Comparison of ENCODE assay signal across 1 cellular context in the genomic region with DNA sequence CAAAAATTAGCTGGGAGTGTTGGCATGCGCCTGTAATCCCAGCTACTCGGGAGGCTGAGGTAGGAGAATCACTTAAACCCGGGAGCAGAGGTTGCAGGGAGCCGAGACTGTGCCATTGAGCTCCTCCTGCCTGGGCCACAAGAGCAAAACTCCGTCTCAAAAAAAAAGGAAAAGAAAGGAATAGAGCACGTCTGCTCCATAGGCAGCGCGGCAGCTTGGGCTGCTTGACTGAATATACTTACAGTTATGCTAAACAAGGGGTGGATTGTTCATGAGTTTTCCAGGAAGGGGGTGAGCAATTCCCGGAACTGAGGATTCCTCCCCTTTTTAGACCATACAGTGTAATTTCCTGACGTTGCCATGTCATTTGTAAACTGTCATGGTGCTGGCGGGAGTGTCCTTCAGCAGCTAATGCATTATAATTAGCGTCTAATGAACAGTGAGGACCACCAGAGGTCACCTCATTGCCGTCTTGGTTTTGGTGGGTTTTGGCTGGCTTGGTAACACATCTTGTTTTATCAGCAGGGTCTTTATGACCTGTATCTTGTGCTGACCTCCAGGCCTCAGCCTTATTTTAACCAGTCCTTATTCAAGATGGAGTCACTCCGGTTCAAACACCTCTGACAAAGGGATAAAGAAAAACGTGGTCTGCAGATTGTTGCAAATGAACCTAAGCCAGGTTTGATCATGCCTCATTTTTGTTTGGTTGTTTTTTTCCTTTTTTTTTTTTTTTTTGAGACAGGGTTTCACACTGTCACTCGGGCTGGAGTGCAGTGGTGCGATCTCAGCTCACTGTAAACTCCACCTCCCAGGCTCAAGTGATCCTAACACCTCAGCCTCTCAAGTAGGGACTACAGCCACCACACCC.
TF ChIP-seq lines count a peak whose summit lies in the region.

No MANE protein-coding gene starts in this region.

TF ChIP-seq in K562, 482 proteins besides CTCF, POLR2A, EP300 and RAD21 (continued from another document and continues in another):
- no peak for TF ChIP-seq ZNF609 (CRISPR knock-in tag; IDR thresholded peaks at IDR 0.05; ENCODE audit: borderline replicate concordance)
- peak; percentile 67; the same call in 1 of the 2 replicates for TF ChIP-seq DPF2 (IDR thresholded peaks at IDR 0.05)
- peak; percentile 99 for TF ChIP-seq NR4A1 (CRISPR knock-in tag; IDR thresholded peaks at IDR 0.05)
- TF ChIP-seq NR4A1 (tag; IDR thresholded peaks at IDR 0.05): peak; percentile 100
- TF ChIP-seq THAP7 (CRISPR knock-in tag; IDR thresholded peaks at IDR 0.05): peak; percentile 93
- TF ChIP-seq ZNF316 (IDR thresholded peaks at IDR 0.05): peak; percentile 44
- TF ChIP-seq NEUROD1 (IDR thresholded peaks at IDR 0.05; ENCODE audit: borderline replicate concordance, low read depth, low read length, partially characterized antibody): peak; percentile 33
- TF ChIP-seq ZNF224 (CRISPR knock-in tag; IDR thresholded peaks at IDR 0.05): no peak
- peak; percentile 100 for TF ChIP-seq PTTG1 (tag; IDR thresholded peaks at IDR 0.05; ENCODE audit: low read depth)
- no peak for TF ChIP-seq ZNF232 (CRISPR knock-in tag; IDR thresholded peaks at IDR 0.05)
- no peak for TF ChIP-seq ZZZ3 (IDR thresholded peaks at IDR 0.05)
- TF ChIP-seq TSHZ1 (CRISPR knock-in tag; IDR thresholded peaks at IDR 0.05): peak; percentile 99
- peak; percentile 99 for TF ChIP-seq BCL6 (CRISPR knock-in tag; IDR thresholded peaks at IDR 0.05)
- peak; percentile 70 for TF ChIP-seq KDM5B (IDR thresholded peaks at IDR 0.05; ENCODE audit: insufficient replicate concordance, low read depth, low read length)
- TF ChIP-seq AFF4 (CRISPR knock-in tag; IDR thresholded peaks at IDR 0.05): peak; percentile 46; the same call in 1 of the 2 replicates
- TF ChIP-seq, protein P1, sequence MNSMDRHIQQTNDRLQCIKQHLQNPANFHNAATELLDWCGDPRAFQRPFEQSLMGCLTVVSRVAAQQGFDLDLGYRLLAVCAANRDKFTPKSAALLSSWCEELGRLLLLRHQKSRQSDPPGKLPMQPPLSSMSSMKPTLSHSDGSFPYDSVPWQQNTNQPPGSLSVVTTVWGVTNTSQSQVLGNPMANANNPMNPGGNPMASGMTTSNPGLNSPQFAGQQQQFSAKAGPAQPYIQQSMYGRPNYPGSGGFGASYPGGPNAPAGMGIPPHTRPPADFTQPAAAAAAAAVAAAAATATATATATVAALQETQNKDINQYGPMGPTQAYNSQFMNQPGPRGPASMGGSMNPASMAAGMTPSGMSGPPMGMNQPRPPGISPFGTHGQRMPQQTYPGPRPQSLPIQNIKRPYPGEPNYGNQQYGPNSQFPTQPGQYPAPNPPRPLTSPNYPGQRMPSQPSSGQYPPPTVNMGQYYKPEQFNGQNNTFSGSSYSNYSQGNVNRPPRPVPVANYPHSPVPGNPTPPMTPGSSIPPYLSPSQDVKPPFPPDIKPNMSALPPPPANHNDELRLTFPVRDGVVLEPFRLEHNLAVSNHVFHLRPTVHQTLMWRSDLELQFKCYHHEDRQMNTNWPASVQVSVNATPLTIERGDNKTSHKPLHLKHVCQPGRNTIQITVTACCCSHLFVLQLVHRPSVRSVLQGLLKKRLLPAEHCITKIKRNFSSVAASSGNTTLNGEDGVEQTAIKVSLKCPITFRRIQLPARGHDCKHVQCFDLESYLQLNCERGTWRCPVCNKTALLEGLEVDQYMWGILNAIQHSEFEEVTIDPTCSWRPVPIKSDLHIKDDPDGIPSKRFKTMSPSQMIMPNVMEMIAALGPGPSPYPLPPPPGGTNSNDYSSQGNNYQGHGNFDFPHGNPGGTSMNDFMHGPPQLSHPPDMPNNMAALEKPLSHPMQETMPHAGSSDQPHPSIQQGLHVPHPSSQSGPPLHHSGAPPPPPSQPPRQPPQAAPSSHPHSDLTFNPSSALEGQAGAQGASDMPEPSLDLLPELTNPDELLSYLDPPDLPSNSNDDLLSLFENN (IDR thresholded peaks at IDR 0.05; ENCODE audit: low read depth in 2 of 2, low read length in 2 of 2): no peak
- no peak for TF ChIP-seq SAFB (IDR thresholded peaks at IDR 0.05; ENCODE audit: borderline replicate concordance, low read depth, low read length)
- peak; percentile 100 for TF ChIP-seq ERF (CRISPR knock-in tag; IDR thresholded peaks at IDR 0.05)
- TF ChIP-seq ZFP1 (CRISPR knock-in tag; IDR thresholded peaks at IDR 0.05): peak; percentile 99
- TF ChIP-seq, protein P2, sequence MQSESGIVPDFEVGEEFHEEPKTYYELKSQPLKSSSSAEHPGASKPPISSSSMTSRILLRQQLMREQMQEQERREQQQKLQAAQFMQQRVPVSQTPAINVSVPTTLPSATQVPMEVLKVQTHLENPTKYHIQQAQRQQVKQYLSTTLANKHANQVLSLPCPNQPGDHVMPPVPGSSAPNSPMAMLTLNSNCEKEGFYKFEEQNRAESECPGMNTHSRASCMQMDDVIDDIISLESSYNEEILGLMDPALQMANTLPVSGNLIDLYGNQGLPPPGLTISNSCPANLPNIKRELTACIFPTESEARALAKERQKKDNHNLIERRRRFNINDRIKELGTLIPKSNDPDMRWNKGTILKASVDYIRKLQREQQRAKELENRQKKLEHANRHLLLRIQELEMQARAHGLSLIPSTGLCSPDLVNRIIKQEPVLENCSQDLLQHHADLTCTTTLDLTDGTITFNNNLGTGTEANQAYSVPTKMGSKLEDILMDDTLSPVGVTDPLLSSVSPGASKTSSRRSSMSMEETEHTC (IDR thresholded peaks at IDR 0.05): no peak
- TF ChIP-seq, protein P3, sequence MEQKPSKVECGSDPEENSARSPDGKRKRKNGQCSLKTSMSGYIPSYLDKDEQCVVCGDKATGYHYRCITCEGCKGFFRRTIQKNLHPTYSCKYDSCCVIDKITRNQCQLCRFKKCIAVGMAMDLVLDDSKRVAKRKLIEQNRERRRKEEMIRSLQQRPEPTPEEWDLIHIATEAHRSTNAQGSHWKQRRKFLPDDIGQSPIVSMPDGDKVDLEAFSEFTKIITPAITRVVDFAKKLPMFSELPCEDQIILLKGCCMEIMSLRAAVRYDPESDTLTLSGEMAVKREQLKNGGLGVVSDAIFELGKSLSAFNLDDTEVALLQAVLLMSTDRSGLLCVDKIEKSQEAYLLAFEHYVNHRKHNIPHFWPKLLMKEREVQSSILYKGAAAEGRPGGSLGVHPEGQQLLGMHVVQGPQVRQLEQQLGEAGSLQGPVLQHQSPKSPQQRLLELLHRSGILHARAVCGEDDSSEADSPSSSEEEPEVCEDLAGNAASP (IDR thresholded peaks at IDR 0.05): no peak
- TF ChIP-seq, protein P4, sequence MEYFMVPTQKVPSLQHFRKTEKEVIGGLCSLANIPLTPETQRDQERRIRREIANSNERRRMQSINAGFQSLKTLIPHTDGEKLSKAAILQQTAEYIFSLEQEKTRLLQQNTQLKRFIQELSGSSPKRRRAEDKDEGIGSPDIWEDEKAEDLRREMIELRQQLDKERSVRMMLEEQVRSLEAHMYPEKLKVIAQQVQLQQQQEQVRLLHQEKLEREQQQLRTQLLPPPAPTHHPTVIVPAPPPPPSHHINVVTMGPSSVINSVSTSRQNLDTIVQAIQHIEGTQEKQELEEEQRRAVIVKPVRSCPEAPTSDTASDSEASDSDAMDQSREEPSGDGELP (CRISPR knock-in tag; IDR thresholded peaks at IDR 0.05; ENCODE audit: borderline replicate concordance): no peak
- peak; percentile 97 for TF ChIP-seq HEY1 (CRISPR knock-in tag; IDR thresholded peaks at IDR 0.05; ENCODE audit: borderline replicate concordance)
- TF ChIP-seq BRF1 (IDR thresholded peaks at IDR 0.05; ENCODE audit: borderline replicate concordance, extremely low read depth, insufficient read length): no peak
- TF ChIP-seq ZNF354B (CRISPR knock-in tag; IDR thresholded peaks at IDR 0.05): peak; percentile 99
- peak; percentile 67 for TF ChIP-seq BRD9 (IDR thresholded peaks at IDR 0.05; ENCODE audit: low read depth, partially characterized antibody)
- no peak; the same call in 1 of the 2 replicates for TF ChIP-seq PHF21A (IDR thresholded peaks at IDR 0.05; ENCODE audit: borderline replicate concordance, low read depth)
- TF ChIP-seq GABPA (tag; conservative IDR thresholded peaks at IDR 0.05; ENCODE audit: low read depth): peak; percentile 77
- TF ChIP-seq CEBPG (CRISPR knock-in tag; IDR thresholded peaks at IDR 0.05): peak; percentile 66; the same call in 1 of the 2 replicates
- TF ChIP-seq CEBPG (tag; conservative IDR thresholded peaks at IDR 0.05 in 1 of 2, IDR thresholded peaks at IDR 0.05 in 1 of 2): peak in 1 of 2 experiments; percentile 77; a peak in 3 of 4 replicates
